In genomic region chr10:47402681-47403301, GRCh38 we compare ENCODE assay signal across 8 cellular contexts. TPM values are rescaled to one million over a fixed set of nuclear protein-coding genes. Genes with fewer than 3 reads are reported as not detected.
DNase-seq lines count a peak whose midpoint lies in the region; ATAC-seq, FAIRE-seq and TF ChIP-seq lines count a peak whose summit lies in the region.
"Had no signal": no experiment of that assay in that cellular context is flagged by ENCODE, and none has a peak within 500 bp of the region (broad histone marks: within the 10 kb centered on the region; RNA-seq: fewer than 3 reads in every experiment).

No MANE protein-coding gene starts in this region.

- H3K27me3 Mint-ChIP-seq in activated T-helper 1 cell treated with anti-CD3 and anti-CD28 coated beads, Interleukin-12 subunit alpha, Interleukin-12 subunit beta, Interleukin-2, Interleukin-4 antibody, amounts not matched to agents 30 ng/mL and 10 ng/mL and 1 ng/mL, durations not matched to agents 14 hours and 24 hours and 36 hours (ENCODE audit: insufficient read depth): peaks cover 4% of the 10 kb centered on the region

- no peaks in the 10 kb centered on the region for H3K27me3 ChIP-seq in right lobe of liver

- intact Hi-C loops in right lobe of liver (cut with DNase I): no loop called here
- intact Hi-C loops in activated T-helper 1 cell treated with anti-CD3 and anti-CD28 coated beads, Interleukin-12 subunit alpha, Interleukin-12 subunit beta, Interleukin-2, Interleukin-4 antibody, amounts not matched to agents 30 ng/mL and 10 ng/mL and 1 ng/mL, durations not matched to agents 14 hours and 24 hours and 36 hours (cut with micrococcal nuclease): no loop called here

- H3K36me3 ChIP-seq in right lobe of liver: no peaks in the 10 kb centered on the region

- H3K27ac ChIP-seq in right lobe of liver: no peak overlapping the region

- H3K4me1 ChIP-seq in right lobe of liver: no peaks in the 10 kb centered on the region

- no peaks in the 10 kb centered on the region for H3K4me1 Mint-ChIP-seq in activated T-helper 1 cell treated with anti-CD3 and anti-CD28 coated beads, Interleukin-12 subunit alpha, Interleukin-12 subunit beta, Interleukin-2, Interleukin-4 antibody, amounts not matched to agents 30 ng/mL and 10 ng/mL and 1 ng/mL, durations not matched to agents 14 hours and 24 hours and 36 hours (ENCODE audit: low read depth)

- no peak for FAIRE-seq in urothelium cell line (lab: Jason Lieb, UNC)

- ATAC-seq in right lobe of liver: peak; percentile 58 to 86 (median 72)

- TF ChIP-seq CTCF in right lobe of liver (IDR thresholded peaks at IDR 0.05): no peak

- WGBS in right lobe of liver (ENCODE audit: insufficient coverage, low coverage, low lambda C conversion rate, missing lambda C conversion rate): 51% methylated on average over 3 of the region's 4 CpGs

- DNase-seq in LHCN-M2 (ENCODE audit: low read depth): peak; percentile 90
- DNase-seq in dermis microvascular lymphatic vessel endothelial cell (ENCODE audit: low read depth in 2 of 2): peak; percentile 72 to 86
- no peak for DNase-seq in right lobe of liver
- DNase-seq in urothelium cell line (ENCODE audit: low spot score): peak; percentile 87
- no peak for DNase-seq in activated CD4-positive, alpha-beta T cell treated with anti-CD3 and anti-CD28 coated beads for 1 hour
- DNase-seq in cerebellar nuclear complex (lab: John Stamatoyannopoulos, UW): no peak
- DNase-seq in activated T-helper 1 cell treated with anti-CD3 and anti-CD28 coated beads, Interleukin-12 subunit alpha, Interleukin-12 subunit beta, Interleukin-2, Interleukin-4 antibody, amounts not matched to agents 30 ng/mL and 10 ng/mL and 1 ng/mL, durations not matched to agents 14 hours and 24 hours and 36 hours (ENCODE audit: low spot score): no peak

- H3K9me3 ChIP-seq in right lobe of liver: no peaks in the 10 kb centered on the region

- no peaks in the 10 kb centered on the region for H3K9me3 Mint-ChIP-seq in activated T-helper 1 cell treated with anti-CD3 and anti-CD28 coated beads, Interleukin-12 subunit alpha, Interleukin-12 subunit beta, Interleukin-2, Interleukin-4 antibody, amounts not matched to agents 30 ng/mL and 10 ng/mL and 1 ng/mL, durations not matched to agents 14 hours and 24 hours and 36 hours

- no peak for TF ChIP-seq POLR2A in right lobe of liver (IDR thresholded peaks at IDR 0.05)

- H3K4me3 Mint-ChIP-seq in activated T-helper 1 cell treated with anti-CD3 and anti-CD28 coated beads, Interleukin-12 subunit alpha, Interleukin-12 subunit beta, Interleukin-2, Interleukin-4 antibody, amounts not matched to agents 30 ng/mL and 10 ng/mL and 1 ng/mL, durations not matched to agents 14 hours and 24 hours and 36 hours: no peak overlapping the region

- no peaks in the 10 kb centered on the region for H3K36me3 Mint-ChIP-seq in activated T-helper 1 cell treated with anti-CD3 and anti-CD28 coated beads, Interleukin-12 subunit alpha, Interleukin-12 subunit beta, Interleukin-2, Interleukin-4 antibody, amounts not matched to agents 30 ng/mL and 10 ng/mL and 1 ng/mL, durations not matched to agents 14 hours and 24 hours and 36 hours (ENCODE audit: low read depth)

- H3K4me3 ChIP-seq in right lobe of liver: no peak overlapping the region

- no peak overlapping the region for H3K27ac Mint-ChIP-seq in activated T-helper 1 cell treated with anti-CD3 and anti-CD28 coated beads, Interleukin-12 subunit alpha, Interleukin-12 subunit beta, Interleukin-2, Interleukin-4 antibody, amounts not matched to agents 30 ng/mL and 10 ng/mL and 1 ng/mL, durations not matched to agents 14 hours and 24 hours and 36 hours

RNA-seq across cellular contexts. Expression of gene ZNF488, which starts 18.7 kb away (rescaled TPM):
- total RNA-seq in LHCN-M2 (2014; rRNA removed) (0.11 TPM in 1 of 2 replicates, not detected in the other), dermis microvascular lymphatic vessel endothelial cell (0.13 TPM in 2 replicates), right lobe of liver (not detected)
- polyA plus RNA-seq in LHCN-M2 (2012): 0.04 TPM
- total RNA-seq in activated T-helper 1 cell treated with anti-CD3 and anti-CD28 coated beads, Interleukin-12 subunit alpha, Interleukin-12 subunit beta, Interleukin-2, Interleukin-4 antibody, amounts not matched to agents 30 ng/mL and 10 ng/mL and 1 ng/mL, durations not matched to agents 14 hours and 24 hours and 36 hours: not detected in 2 replicates

RNA-seq across cellular contexts. Expression of gene RBP3, which starts 54.6 kb away (rescaled TPM):
- total RNA-seq in LHCN-M2 (2014; rRNA removed) (not detected in 2 replicates), dermis microvascular lymphatic vessel endothelial cell (not detected in 2 replicates), right lobe of liver (not detected)
- polyA plus RNA-seq in LHCN-M2 (2012): not detected
- not detected in 2 replicates for total RNA-seq in activated T-helper 1 cell treated with anti-CD3 and anti-CD28 coated beads, Interleukin-12 subunit alpha, Interleukin-12 subunit beta, Interleukin-2, Interleukin-4 antibody, amounts not matched to agents 30 ng/mL and 10 ng/mL and 1 ng/mL, durations not matched to agents 14 hours and 24 hours and 36 hours
- polyA plus RNA-seq: neural cell had no signal

Comparison
In these comparisons a context has a peak if more than half of its experiments do, and no peak if none do; other contexts are left out.
1. DNase-seq: peak in LHCN-M2 (single experiment), dermis microvascular lymphatic vessel endothelial cell (2 of 2) and urothelium cell line (single experiment); none in right lobe of liver (0 of 3), activated CD4-positive, alpha-beta T cell treated with anti-CD3 and anti-CD28 coated beads for 1 hour (single experiment), cerebellar nuclear complex (0 of 2) and activated T-helper 1 cell treated with anti-CD3 and anti-CD28 coated beads, Interleukin-12 subunit alpha, Interleukin-12 subunit beta, Interleukin-2, Interleukin-4 antibody, amounts not matched to agents 30 ng/mL and 10 ng/mL and 1 ng/mL, durations not matched to agents 14 hours and 24 hours and 36 hours (single experiment).